In the genomic region with DNA sequence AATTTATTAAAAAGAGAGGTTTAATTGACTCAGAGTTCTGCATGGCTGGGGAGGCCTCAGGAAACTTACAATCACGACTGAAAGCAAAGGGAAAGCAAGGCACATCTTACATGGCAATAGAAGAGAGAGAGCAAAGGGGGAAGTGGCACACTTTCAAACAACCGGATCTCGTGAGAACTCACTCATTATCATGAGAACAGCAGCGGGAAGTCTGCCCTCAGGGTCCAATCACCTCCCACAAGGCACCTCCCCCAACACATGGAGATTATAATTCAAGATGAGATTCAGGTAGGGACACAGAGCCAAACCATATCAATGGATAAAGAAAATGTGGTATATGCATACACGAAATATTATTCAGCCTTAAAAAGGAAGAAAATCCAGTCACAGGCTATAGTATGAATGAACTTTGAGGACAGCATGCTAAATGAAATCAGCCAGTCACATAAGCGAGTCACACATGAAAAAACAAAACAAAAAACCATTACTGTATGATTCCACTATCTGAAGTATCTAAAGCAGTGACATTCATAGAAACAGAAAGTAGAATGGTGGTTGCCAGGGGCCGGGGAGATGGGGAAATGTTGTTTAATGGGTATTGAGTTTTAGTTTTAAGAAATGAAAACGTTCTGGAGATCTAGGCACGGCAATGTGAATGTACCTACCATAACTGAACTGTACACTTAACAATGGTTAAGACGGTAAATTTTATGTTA, we compare ENCODE assay signal across 1 cellular context.
TF ChIP-seq lines count a peak whose summit lies in the region.

No MANE protein-coding gene starts in this region.

TF ChIP-seq in A549, 52 proteins besides CTCF, POLR2A, EP300 and RAD21 (continued from another document):
- no peak for TF ChIP-seq GATA3 (IDR thresholded peaks at IDR 0.05; ENCODE audit: borderline replicate concordance)
- no peak for TF ChIP-seq RARB (CRISPR knock-in tag; IDR thresholded peaks at IDR 0.05)
- no peak for TF ChIP-seq TP53 (CRISPR knock-in tag; IDR thresholded peaks at IDR 0.05)
